In the genomic region with DNA sequence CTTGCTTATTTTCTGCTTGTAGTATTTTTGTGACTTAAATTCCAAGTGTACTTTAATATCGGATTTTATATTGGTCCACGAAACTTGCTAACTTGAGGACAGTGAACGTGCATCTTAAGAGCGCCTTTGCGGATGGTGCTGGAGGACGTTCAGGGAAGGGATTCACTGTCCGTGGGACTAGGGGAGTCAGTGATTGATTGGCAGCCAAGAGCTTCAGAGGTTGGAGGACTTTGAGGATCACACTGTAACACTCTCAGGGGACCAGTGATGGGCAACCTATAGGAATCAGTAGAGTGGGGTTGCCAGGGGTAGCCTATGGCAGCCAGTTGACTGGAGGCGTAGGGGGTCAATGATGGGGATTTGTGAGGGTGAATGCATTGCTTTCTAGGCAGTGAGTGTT, we compare ENCODE assay signal across 8 cellular contexts. TPM values are rescaled to one million over a fixed set of nuclear protein-coding genes. Genes with fewer than 3 reads are reported as not detected.
DNase-seq lines count a peak whose midpoint lies in the region; ATAC-seq and TF ChIP-seq lines count a peak whose summit lies in the region.

No MANE protein-coding gene starts in this region.

- no peaks in the 10 kb centered on the region for H3K4me1 ChIP-seq in iPS-15b (ENCODE audit: control insufficient read depth, insufficient read depth, low read length)

- H3K4me3 Mint-ChIP-seq in activated CD4-positive, alpha-beta memory T cell treated with anti-CD3 and anti-CD28 coated beads, Interleukin-2, amount 10 ng/mL, durations not matched to agents 7 days and 5 days = peak overlapping the region; percentile 93
- H3K4me3 Mint-ChIP-seq in stimulated activated effector memory CD8-positive, alpha-beta T cell treated with anti-CD3 and anti-CD28 coated beads, Interleukin-12 subunit alpha, Interleukin-12 subunit beta, amount 100 ng/mL, for 72 hours = peak overlapping the region; percentile 98

- no peak for TF ChIP-seq CTCF in HFF-Myc (IDR thresholded peaks at IDR 0.05; ENCODE audit: low read depth, low read length, missing control alignments)

- peaks cover 4% of the 10 kb centered on the region for H3K27me3 ChIP-seq in iPS-15b (ENCODE audit: control insufficient read depth, insufficient read depth, low read length)

- peaks cover 13% of the 10 kb centered on the region for H3K27me3 Mint-ChIP-seq in activated CD4-positive, alpha-beta memory T cell treated with anti-CD3 and anti-CD28 coated beads, Interleukin-2, amount 10 ng/mL, durations not matched to agents 7 days and 5 days

- H3K4me1 Mint-ChIP-seq in activated CD4-positive, alpha-beta memory T cell treated with anti-CD3 and anti-CD28 coated beads, Interleukin-2, amount 10 ng/mL, durations not matched to agents 7 days and 5 days = peaks cover 23% of the 10 kb centered on the region
- H3K4me1 Mint-ChIP-seq in stimulated activated effector memory CD8-positive, alpha-beta T cell treated with anti-CD3 and anti-CD28 coated beads, Interleukin-12 subunit alpha, Interleukin-12 subunit beta, amount 100 ng/mL, for 72 hours = peaks cover 24% of the 10 kb centered on the region

- H3K9ac ChIP-seq in iPS-15b (ENCODE audit: low read depth, low read length) = peak overlapping the region; percentile 74

- peak overlapping the region; percentile 33 for H3K27ac Mint-ChIP-seq in activated CD4-positive, alpha-beta memory T cell treated with anti-CD3 and anti-CD28 coated beads, Interleukin-2, amount 10 ng/mL, durations not matched to agents 7 days and 5 days
- H3K27ac Mint-ChIP-seq in stimulated activated effector memory CD8-positive, alpha-beta T cell treated with anti-CD3 and anti-CD28 coated beads, Interleukin-12 subunit alpha, Interleukin-12 subunit beta, amount 100 ng/mL, for 72 hours = peak overlapping the region; percentile 97

- no peak for ATAC-seq in stimulated activated effector memory CD8-positive, alpha-beta T cell treated with anti-CD3 and anti-CD28 coated beads, Interleukin-12 subunit alpha, Interleukin-12 subunit beta, amount 100 ng/mL, for 72 hours

- POLR2A ChIA-PET in activated CD4-positive, alpha-beta memory T cell treated with anti-CD3 and anti-CD28 coated beads, Interleukin-2, amount 10 ng/mL, durations not matched to agents 7 days and 5 days (lab: Charles Lee) = no interaction called here

- no peaks in the 10 kb centered on the region for H3K9me3 ChIP-seq in iPS-15b (ENCODE audit: control insufficient read depth, insufficient read depth, low read length)

- no peaks in the 10 kb centered on the region for H3K9me3 Mint-ChIP-seq in activated CD4-positive, alpha-beta memory T cell treated with anti-CD3 and anti-CD28 coated beads, Interleukin-2, amount 10 ng/mL, durations not matched to agents 7 days and 5 days
- peaks cover 2% of the 10 kb centered on the region for H3K9me3 Mint-ChIP-seq in stimulated activated effector memory CD8-positive, alpha-beta T cell treated with anti-CD3 and anti-CD28 coated beads, Interleukin-12 subunit alpha, Interleukin-12 subunit beta, amount 100 ng/mL, for 72 hours

- H3K36me3 ChIP-seq in iPS-15b (ENCODE audit: control insufficient read depth, insufficient read depth, low read length) = peaks cover 9% of the 10 kb centered on the region

- no peak for DNase-seq in HFF-Myc (ENCODE audit: extremely low read depth, low read depth)
- no peak for DNase-seq in activated CD4-positive, alpha-beta memory T cell treated with anti-CD3 and anti-CD28 coated beads, Interleukin-2, amount 10 ng/mL, durations not matched to agents 7 days and 5 days
- DNase-seq in stimulated activated effector memory CD8-positive, alpha-beta T cell treated with anti-CD3 and anti-CD28 coated beads, Interleukin-12 subunit alpha, Interleukin-12 subunit beta, amount 100 ng/mL, for 72 hours (ENCODE audit: low spot score in 2 of 2) = no peak
- no peak for DNase-seq in NCI-H187 (lab: John Stamatoyannopoulos, UW)
- DNase-seq in HCEC 1CT = no peak
- DNase-seq in DMS153 (lab: John Stamatoyannopoulos, UW) = no peak
- no peak for DNase-seq in hippocampal formation (lab: John Stamatoyannopoulos, UW)

- H3K4me3 ChIP-seq in HFF-Myc (replicated peaks; ENCODE audit: low read depth, low read length) (peak overlapping the region; percentile 67), iPS-15b (ENCODE audit: low read depth, low read length) (peak overlapping the region; percentile 86)

- H3K36me3 Mint-ChIP-seq in activated CD4-positive, alpha-beta memory T cell treated with anti-CD3 and anti-CD28 coated beads, Interleukin-2, amount 10 ng/mL, durations not matched to agents 7 days and 5 days (ENCODE audit: low read depth) = peaks cover 39% of the 10 kb centered on the region
- peaks cover 43% of the 10 kb centered on the region for H3K36me3 Mint-ChIP-seq in stimulated activated effector memory CD8-positive, alpha-beta T cell treated with anti-CD3 and anti-CD28 coated beads, Interleukin-12 subunit alpha, Interleukin-12 subunit beta, amount 100 ng/mL, for 72 hours

- CTCF ChIA-PET in activated CD4-positive, alpha-beta memory T cell treated with anti-CD3 and anti-CD28 coated beads, Interleukin-2, amount 10 ng/mL, durations not matched to agents 7 days and 5 days (lab: Charles Lee) = no interaction called here

RNA-seq across cellular contexts. Expression of gene ZNF175, which starts 0.5 kb away (rescaled TPM):
- 1 to 10 TPM; 5.5 to 7.1 TPM for total RNA-seq in activated CD4-positive, alpha-beta memory T cell treated with anti-CD3 and anti-CD28 coated beads, Interleukin-2, amount 10 ng/mL, durations not matched to agents 7 days and 5 days

RNA-seq across cellular contexts. Expression of gene SIGLEC6, which starts 40.1 kb away (rescaled TPM):
- under 1 TPM; 0.15 to 0.48 TPM for total RNA-seq in activated CD4-positive, alpha-beta memory T cell treated with anti-CD3 and anti-CD28 coated beads, Interleukin-2, amount 10 ng/mL, durations not matched to agents 7 days and 5 days

RNA-seq across cellular contexts. Expression of gene SIGLEC5, which starts 58.6 kb away (rescaled TPM):
- total RNA-seq in activated CD4-positive, alpha-beta memory T cell treated with anti-CD3 and anti-CD28 coated beads, Interleukin-2, amount 10 ng/mL, durations not matched to agents 7 days and 5 days = not detected
